7 cellular contexts compared by ENCODE assay signal in the genomic region with DNA sequence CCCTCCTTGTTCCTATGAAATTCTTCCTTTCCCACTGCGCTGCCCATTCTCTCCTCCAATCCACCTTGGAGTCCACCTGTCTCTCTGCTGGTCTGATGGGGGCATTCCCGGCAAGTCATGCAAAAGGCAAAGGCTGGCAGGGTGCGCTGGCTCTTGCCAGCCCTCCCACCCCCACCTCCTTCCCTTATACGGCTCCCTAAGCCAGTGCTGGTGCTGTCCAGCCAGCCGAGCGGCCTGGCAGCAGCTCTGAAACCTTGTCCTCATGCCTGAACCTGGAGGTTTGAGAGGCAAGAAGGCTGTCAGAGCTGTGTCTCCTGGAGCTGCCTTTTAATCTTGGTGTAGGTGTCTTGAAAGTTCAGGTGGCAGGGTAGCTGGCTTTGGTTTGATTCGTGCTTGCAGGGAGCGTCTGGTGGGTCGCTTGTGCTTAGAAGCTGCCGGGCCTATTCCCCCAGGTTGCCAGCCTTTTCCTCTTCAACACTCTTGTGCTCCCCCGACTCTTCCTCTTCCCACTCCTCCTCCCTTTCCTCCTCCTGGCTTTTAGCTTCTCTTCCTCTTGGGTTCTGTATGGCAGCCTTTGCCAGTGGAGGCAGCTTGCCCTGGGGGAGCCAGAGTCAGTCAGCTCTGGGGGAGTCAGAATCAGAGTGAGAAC. TPM values are rescaled to one million over a fixed set of nuclear protein-coding genes. Genes with fewer than 3 reads are reported as not detected.
DNase-seq lines count a peak whose midpoint lies in the region; ATAC-seq lines count a peak whose summit lies in the region.

No MANE protein-coding gene starts in this region.

- DNase-seq in adipocyte (ENCODE audit: low read depth) = no peak
- DNase-seq in skeletal muscle cell (ENCODE audit: low read depth) = no peak
- DNase-seq in activated naive CD4-positive, alpha-beta T cell treated with anti-CD3 and anti-CD28 coated beads, Interleukin-2, amount 50 U/mL, for 16 hours = no peak

- H3K36me3 Mint-ChIP-seq in IgD-negative memory B cell = no peaks in the 10 kb centered on the region

- H3K4me1 ChIP-seq in adipocyte (ENCODE audit: control insufficient read depth, insufficient read depth, low read length) = peaks cover 27% of the 10 kb centered on the region

- H3K4me3 ChIP-seq in adipocyte (ENCODE audit: low read length) (peak overlapping the region; percentile 71), iPS-18c (ENCODE audit: insufficient read depth, low read depth, low read length) (peak overlapping the region; percentile 67), skeletal muscle cell (ENCODE audit: low read depth, low read length) (peak overlapping the region; percentile 61)

- peaks cover 5 to 20% (median 9%) of the 10 kb centered on the region in 3 donors for H3K4me1 Mint-ChIP-seq in IgD-negative memory B cell

- H3K27me3 Mint-ChIP-seq in IgD-negative memory B cell = peaks cover 70% of the 10 kb centered on the region

- no peaks in the 10 kb centered on the region for H3K36me3 ChIP-seq in adipocyte (ENCODE audit: control insufficient read depth, insufficient read depth, low read length, severe bottlenecking)

- H3K27me3 ChIP-seq in adipocyte (replicated peaks; ENCODE audit: control insufficient read depth, insufficient read depth, low read length) = peaks cover 16% of the 10 kb centered on the region

- H3K9ac ChIP-seq in adipocyte (ENCODE audit: low read length) = no peak overlapping the region

- peak overlapping the region; percentile 0 to 88 (median 78) for H3K4me3 Mint-ChIP-seq in IgD-negative memory B cell

- H3K9me3 ChIP-seq in adipocyte (ENCODE audit: control insufficient read depth, low read length) = no peaks in the 10 kb centered on the region
- no peaks in the 10 kb centered on the region for H3K9me3 ChIP-seq in iPS-18c (ENCODE audit: control insufficient read depth, insufficient read depth, low read length)

- ATAC-seq in GM19035 (IDR thresholded peaks at IDR 0.05; ENCODE audit: unreplicated experiment) (no peak), HG03565 (IDR thresholded peaks at IDR 0.05; ENCODE audit: unreplicated experiment) (no peak)

- peak overlapping the region in 2 of 3 donors; percentile 15 to 33 for H3K27ac Mint-ChIP-seq in IgD-negative memory B cell

- no peaks in the 10 kb centered on the region for H3K9me3 Mint-ChIP-seq in IgD-negative memory B cell

RNA-seq across cellular contexts. Expression of a gene that starts 0.7 kb away (rescaled TPM):
- polyA plus RNA-seq in IgD-negative memory B cell = not detected
